In the genomic region with DNA sequence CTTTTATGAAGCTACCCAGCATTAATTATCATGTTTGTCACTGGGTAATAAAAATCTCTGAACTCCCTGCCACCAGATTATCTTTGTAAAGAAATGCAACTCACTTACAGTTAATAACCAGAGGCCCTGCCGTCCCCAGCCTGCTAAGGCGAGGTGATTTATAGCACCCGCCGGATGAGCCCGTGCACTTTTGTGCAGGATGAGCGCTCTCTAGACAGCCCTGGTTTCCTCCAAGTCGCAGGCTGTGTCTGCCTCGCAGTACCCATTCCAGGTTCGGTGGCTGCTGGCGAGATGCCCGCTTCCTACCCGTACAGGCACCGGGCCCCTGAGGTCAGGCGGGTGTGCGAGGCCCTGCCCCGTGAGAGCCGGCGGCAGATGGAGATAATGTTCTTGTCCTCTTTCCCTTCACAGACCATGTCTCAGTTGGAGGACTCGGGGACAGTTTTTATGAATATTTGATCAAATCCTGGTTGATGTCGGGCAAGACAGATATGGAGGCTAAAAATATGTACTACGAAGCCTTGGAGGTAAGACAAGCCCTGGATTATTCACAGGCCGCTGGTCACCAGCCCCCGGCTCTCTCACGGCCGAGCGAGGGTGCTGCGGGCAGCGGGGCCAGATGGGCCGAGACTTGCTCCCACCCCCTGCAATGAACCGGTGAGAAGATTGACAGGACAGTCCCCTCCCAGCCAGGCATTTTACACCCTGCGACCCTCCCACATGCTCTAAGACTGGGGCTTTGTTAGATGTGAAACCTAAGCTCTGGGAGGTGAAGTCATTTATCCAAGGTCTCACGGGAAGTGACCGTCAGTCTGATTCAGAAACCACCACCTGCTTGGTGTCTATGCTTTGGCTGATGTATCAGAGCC, we compare ENCODE assay signal across 8 cellular contexts. TPM values are rescaled to one million over a fixed set of nuclear protein-coding genes. Genes with fewer than 3 reads are reported as not detected.
DNase-seq lines count a peak whose midpoint lies in the region; ATAC-seq, FAIRE-seq and TF ChIP-seq lines count a peak whose summit lies in the region.

No MANE protein-coding gene starts in this region.

- no peak for DNase-seq in GM12892 (ENCODE audit: insufficient read length)
- DNase-seq in NCI-H69 (lab: John Stamatoyannopoulos, UW) = peak; percentile 83
- no peak for DNase-seq in effector memory CD4-positive, alpha-beta T cell
- DNase-seq in progenitor cell of endocrine pancreas (ENCODE audit: low spot score, unreplicated experiment) = no peak
- no peak for DNase-seq in CD14-positive monocyte (ENCODE audit: low spot score)
- no peak for DNase-seq in dermis blood vessel endothelial cell
- no peak for DNase-seq in CD1c-positive myeloid dendritic cell (ENCODE audit: extremely low spot score)

- no peak for ATAC-seq in GM21447 (IDR thresholded peaks at IDR 0.05; ENCODE audit: unreplicated experiment)

- H3K27ac Mint-ChIP-seq in progenitor cell of endocrine pancreas (peak overlapping the region; percentile 87), CD14-positive monocyte (peak overlapping the region in 1 of 7 donors; percentile 36)

- H3K9me3 ChIP-seq in effector memory CD4-positive, alpha-beta T cell (ENCODE audit: control insufficient read depth, low read length) = no peaks in the 10 kb centered on the region

- H3K27me3 Mint-ChIP-seq in progenitor cell of endocrine pancreas = no peaks in the 10 kb centered on the region
- H3K27me3 Mint-ChIP-seq in CD14-positive monocyte (ENCODE audit: low read depth in 3 of 3) = peaks cover 3 to 25% (median 9%) of the 10 kb centered on the region in 3 donors

- TF ChIP-seq CTCF in progenitor cell of endocrine pancreas (IDR thresholded peaks at IDR 0.05; ENCODE audit: unreplicated experiment) (no peak), CD14-positive monocyte (IDR thresholded peaks at IDR 0.05) (no peak)

- H3K4me3 Mint-ChIP-seq in progenitor cell of endocrine pancreas (ENCODE audit: low read depth) (peak overlapping the region; percentile 44), CD14-positive monocyte (peak overlapping the region in 1 of 2 donors; percentile 13)

- no peaks in the 10 kb centered on the region for H3K27me3 ChIP-seq in effector memory CD4-positive, alpha-beta T cell (replicated peaks; ENCODE audit: control insufficient read depth, insufficient read depth, low read length, poor library complexity, severe bottlenecking)

- no peak for TF ChIP-seq POLR2A in GM12892 (IDR thresholded peaks at IDR 0.05; ENCODE audit: low read depth, low read length)

- H3K27ac ChIP-seq in effector memory CD4-positive, alpha-beta T cell (ENCODE audit: insufficient read depth, low read length, poor library complexity, severe bottlenecking) = peak overlapping the region; percentile 26

- intact Hi-C loops in CD14-positive monocyte (cut with micrococcal nuclease) = no loop called here

- H3K4me1 Mint-ChIP-seq in progenitor cell of endocrine pancreas (ENCODE audit: low read depth) = peaks cover 60% of the 10 kb centered on the region
- H3K4me1 Mint-ChIP-seq in CD14-positive monocyte = peaks cover 25% of the 10 kb centered on the region

- peak; percentile 30 for FAIRE-seq in GM12892 (lab: Jason Lieb, UNC)

- H3K4me1 ChIP-seq in effector memory CD4-positive, alpha-beta T cell (ENCODE audit: control insufficient read depth, insufficient read depth, low read length, poor library complexity, severe bottlenecking) = peaks cover 40% of the 10 kb centered on the region

- H3K4me3 ChIP-seq in effector memory CD4-positive, alpha-beta T cell (ENCODE audit: insufficient read depth, low read depth, low read length, poor library complexity, severe bottlenecking) = no peak overlapping the region

- H3K9me3 Mint-ChIP-seq in progenitor cell of endocrine pancreas (ENCODE audit: low read depth) = no peaks in the 10 kb centered on the region
- peaks cover 0 to 2% (median 0%) of the 10 kb centered on the region in 7 donors for H3K9me3 Mint-ChIP-seq in CD14-positive monocyte

- H3K36me3 Mint-ChIP-seq in progenitor cell of endocrine pancreas (ENCODE audit: insufficient read depth) (no peaks in the 10 kb centered on the region), CD14-positive monocyte (peaks cover 39 to 50% of the 10 kb centered on the region in 2 donors)

- H3K36me3 ChIP-seq in effector memory CD4-positive, alpha-beta T cell (ENCODE audit: control insufficient read depth, insufficient read depth, low read length) = no peaks in the 10 kb centered on the region

RNA-seq across cellular contexts. Expression of gene SELENON, which starts 28.5 kb away (rescaled TPM):
- 0.89 TPM for polyA plus RNA-seq in GM12892 (2012; ENCODE audit: missing spikeins)
- total RNA-seq in progenitor cell of endocrine pancreas (79.8 and 87.1 TPM in 2 replicates), dermis blood vessel endothelial cell (34.7 and 100 TPM in 2 replicates)
- 1 to 10 TPM; 1.5 to 3.5 TPM for polyA plus RNA-seq in CD14-positive monocyte

RNA-seq across cellular contexts. Expression of gene MTFR1L, which starts 48.3 kb away (rescaled TPM):
- polyA plus RNA-seq in GM12892 (2012; ENCODE audit: missing spikeins) = 35.9 TPM
- total RNA-seq in progenitor cell of endocrine pancreas = 55.0 and 58.8 TPM in 2 replicates
- polyA plus RNA-seq in CD14-positive monocyte = 10 to 100 TPM; 67.3 to 69.9 TPM
- 27.4 and 34.7 TPM in 2 replicates for total RNA-seq in dermis blood vessel endothelial cell
